Comparison of ENCODE assay signal across 21 cellular contexts in the genomic region with DNA sequence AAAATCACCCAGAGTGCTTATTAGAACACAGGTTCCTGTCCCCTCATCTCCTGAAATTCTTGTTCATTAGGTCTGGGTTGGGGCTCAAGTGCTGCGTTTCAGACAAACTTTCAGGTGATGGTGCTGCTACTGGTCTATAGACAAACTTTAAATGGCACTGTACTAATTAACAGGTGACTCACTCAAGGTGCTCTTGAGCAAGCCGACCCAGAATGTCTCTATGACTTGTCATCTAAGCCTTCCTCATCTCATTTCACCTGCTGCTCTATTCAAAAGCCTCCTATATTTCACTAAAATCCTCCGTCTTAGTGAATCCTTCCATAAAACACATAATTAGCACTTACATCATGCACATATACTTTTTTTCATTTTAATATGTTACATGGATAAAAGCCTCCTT.
"Had no signal": no experiment of that assay in that cellular context is flagged by ENCODE, and none has a peak within 500 bp of the region (broad histone marks: within the 10 kb centered on the region; RNA-seq: fewer than 3 reads in every experiment).

No MANE protein-coding gene starts in this region.

- H3K4me3 ChIP-seq: suprapubic skin, tibial nerve had no signal

- H3K9me3 ChIP-seq: neutrophil, suprapubic skin, tibial nerve had no signal

- H3K36me3 ChIP-seq: neutrophil, suprapubic skin, tibial nerve had no signal

- H3K27ac ChIP-seq: neutrophil, suprapubic skin, tibial nerve had no signal

- H3K4me1 ChIP-seq: suprapubic skin, tibial nerve had no signal

- H3K27me3 ChIP-seq: neutrophil, suprapubic skin, tibial nerve had no signal

- FAIRE-seq: astrocyte had no signal

- ATAC-seq: activated CD4-positive, alpha-beta T cell treated with anti-CD3 and anti-CD28 coated beads for 36 hours; left cardiac atrium; left ventricle myocardium superior had no signal

- DNase-seq: activated B cell treated with CpG ODN at 0.5 μM for 24 hours; activated CD4-positive, alpha-beta T cell treated with anti-CD3 and anti-CD28 coated beads for 36 hours; activated CD4-positive, alpha-beta T cell treated with anti-CD3 and anti-CD28 coated beads, Interleukin-2, amount 50 U/mL, for 48 hours; activated CD8-positive, alpha-beta memory T cell treated with anti-CD3 and anti-CD28 coated beads, Interleukin-2, amount 50 U/mL, for 4 hours; activated effector memory CD4-positive, alpha-beta T cell treated with anti-CD3 and anti-CD28 coated beads, Interleukin-2, amount 50 U/mL, for 16 hours; activated naive CD4-positive, alpha-beta T cell treated with anti-CD3 and anti-CD28 coated beads, Interleukin-2, amount 50 U/mL, for 16 hours; activated T-cell treated with anti-CD3 and anti-CD28 coated beads, Interleukin-2, amount 50 U/mL, for 1 hour; amniotic stem cell; islet precursor cell; left cardiac atrium; left ventricle myocardium superior; naive B cell; nephron progenitor cell; stimulated activated CD4-positive, alpha-beta T cell treated with anti-CD3 and anti-CD28 coated beads, Interleukin-15, amount 100 ng/mL, for 24 hours; stimulated activated CD4-positive, alpha-beta T cell treated with anti-CD3 and anti-CD28 coated beads, Interleukin-2, amount 100 ng/mL, for 24 hours; stimulated activated naive CD4-positive, alpha-beta T cell; T-helper 2 cell had no signal
